Comparison of ENCODE assay signal across 20 cellular contexts in genomic region chr18:5604778-5605177, GRCh38.
A peak's percentile ranks its signal among the peaks of the same experiment; 100 is the strongest.
DNase-seq lines count a peak whose midpoint lies in the region; TF ChIP-seq lines count a peak whose summit lies in the region.
"Had no signal": no experiment of that assay in that cellular context is flagged by ENCODE, and none has a peak within 500 bp of the region (broad histone marks: within the 10 kb centered on the region; RNA-seq: fewer than 3 reads in every experiment).

No MANE protein-coding gene starts in this region.

- no peaks in the 10 kb centered on the region for H3K27me3 ChIP-seq in ovary
- H3K27me3 ChIP-seq: ascending aorta, heart left ventricle, right lobe of liver, thyroid gland had no signal

- DNase-seq in RPMI8226 = peak; percentile 15
- peak; percentile 46 for DNase-seq in iPS-NIHi7 (ENCODE audit: extremely low spot score)
- no peak for DNase-seq in ovary
- no peak for DNase-seq in SW 1271 (lab: John Stamatoyannopoulos, UW)
- no peak for DNase-seq in retina
- no peak for DNase-seq in NCI-H2227 treated with DMSO at 0.1 percent for 48 hours (lab: John Stamatoyannopoulos, UW)
- DNase-seq: activated CD4-positive, alpha-beta T cell treated with anti-CD3 and anti-CD28 coated beads, Interleukin-2, amount 50 U/mL, for 1 hour; activated naive CD4-positive, alpha-beta T cell treated with anti-CD3 and anti-CD28 coated beads, Interleukin-2, amount 50 U/mL, for 16 hours; activated T-cell treated with anti-CD3 and anti-CD28 coated beads, Interleukin-2, amount 50 U/mL, for 1 hour; heart left ventricle; NCI-H1694 treated with DMSO at 0.1 percent for 48 hours; occipital lobe; right lobe of liver; SHP77 treated with DMSO at 0.1 percent for 48 hours; stimulated activated naive CD4-positive, alpha-beta T cell treated with Interleukin-2 at 50 U/mL for 16 hours; thyroid gland had no signal

- H3K4me3 ChIP-seq in GM12875 (ENCODE audit: low read depth, low read length) (no peak overlapping the region), ovary (no peak overlapping the region)
- H3K4me3 ChIP-seq: ascending aorta, heart left ventricle, lung, right lobe of liver, thyroid gland had no signal

- no peak for TF ChIP-seq POLR2A in ovary (IDR thresholded peaks at IDR 0.05)

- no peaks in the 10 kb centered on the region for H3K36me3 ChIP-seq in ovary
- H3K36me3 ChIP-seq: ascending aorta, heart left ventricle, right lobe of liver, thyroid gland had no signal

- 68 to 71% (median 71%) methylated on average over 2 of the region's 2 CpGs for WGBS in ovary, 3 donors

- TF ChIP-seq CTCF in C4-2B (conservative IDR thresholded peaks at IDR 0.05) (peak; percentile 17), GM12875 (IDR thresholded peaks at IDR 0.05; ENCODE audit: borderline replicate concordance, insufficient read depth, low read depth, low read length) (0 out of 2 replicates have a peak, but pooled peaks have one; percentile 3), ovary (IDR thresholded peaks at IDR 0.05) (no peak)

- intact Hi-C loops in ovary (cut with DNase I) = loop anchor here in 1 of 4 donors (10.0 kb wide), 1 partner anchor 230 kb away; no protein-coding TSS in a partner anchor

- no peak for TF ChIP-seq EP300 in ovary (IDR thresholded peaks at IDR 0.05)

- no peaks in the 10 kb centered on the region for H3K4me1 ChIP-seq in ovary (ENCODE audit: insufficient read depth)
- H3K4me1 ChIP-seq: ascending aorta, right lobe of liver, thyroid gland had no signal

- H3K9me3 ChIP-seq in ovary = no peaks in the 10 kb centered on the region
- H3K9me3 ChIP-seq: ascending aorta, heart left ventricle, right lobe of liver, thyroid gland had no signal

- no peak overlapping the region for H3K27ac ChIP-seq in C4-2B
- no peak overlapping the region for H3K27ac ChIP-seq in ovary
- H3K27ac ChIP-seq: ascending aorta, heart left ventricle, right lobe of liver, thyroid gland had no signal

Comparison
In these comparisons a context has a peak if more than half of its experiments do, and no peak if none do; other contexts are left out.
1. CTCF ChIP-seq: peak in C4-2B (single experiment) and GM12875 (single experiment); none in ovary (0 of 3).
2. DNase-seq: peak in RPMI8226 (single experiment) and iPS-NIHi7 (single experiment); none in ovary (0 of 5), SW 1271 (0 of 2), retina (single experiment) and NCI-H2227 treated with DMSO at 0.1 percent for 48 hours (single experiment).